Comparison of ENCODE assay signal across 1 cellular context in genomic region chr1:23428136-23428905, GRCh38.
A peak's percentile ranks its signal among the peaks of the same experiment; 100 is the strongest.
TF ChIP-seq lines count a peak whose summit lies in the region.

No MANE protein-coding gene starts in this region.

TF ChIP-seq in HepG2, 621 proteins besides CTCF, POLR2A, EP300 and RAD21:
- TF ChIP-seq ZNF784 (CRISPR knock-in tag; IDR thresholded peaks at IDR 0.05; ENCODE audit: borderline replicate concordance): no peak
- TF ChIP-seq RBM39 (IDR thresholded peaks at IDR 0.05; ENCODE audit: low read depth, low read length, poor library complexity, severe bottlenecking): no peak
- TF ChIP-seq JUND (CRISPR knock-in tag; IDR thresholded peaks at IDR 0.05): no peak
- TF ChIP-seq HNF4A (CRISPR knock-in tag; IDR thresholded peaks at IDR 0.05): peak; percentile 39
- TF ChIP-seq ZNF691 (CRISPR knock-in tag; IDR thresholded peaks at IDR 0.05; ENCODE audit: borderline replicate concordance, low read depth): 0 out of 2 replicates have a peak, but pooled peaks have one; percentile 45
- TF ChIP-seq HNF4G (IDR thresholded peaks at IDR 0.05; ENCODE audit: borderline replicate concordance, low read depth, low read length): peak; percentile 24; the same call in 1 of the 2 replicates
- TF ChIP-seq HNF4G (CRISPR knock-in tag; IDR thresholded peaks at IDR 0.05; ENCODE audit: borderline replicate concordance, low read depth): no peak
